In the genomic region with DNA sequence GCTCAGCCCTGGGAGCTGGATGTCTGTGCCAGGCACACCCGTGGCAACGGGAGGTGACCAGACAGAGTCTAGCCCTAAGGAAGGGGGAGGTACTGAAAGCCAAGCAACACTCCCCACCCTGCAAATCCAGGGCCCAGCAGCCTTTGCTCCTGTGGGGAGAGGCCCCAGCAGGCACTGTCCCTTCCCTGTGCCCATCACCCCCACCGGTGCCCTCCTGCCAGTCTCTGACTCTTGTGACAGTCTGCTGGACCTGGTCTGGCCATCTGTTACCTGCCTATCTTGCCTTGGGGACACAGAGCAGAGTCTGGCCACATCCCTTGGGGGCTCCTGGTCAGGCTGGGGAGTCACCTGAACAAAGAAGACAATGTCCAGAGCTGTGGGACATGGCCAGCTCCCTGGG, we compare ENCODE assay signal across 5 cellular contexts.
DNase-seq lines count a peak whose midpoint lies in the region; ATAC-seq and TF ChIP-seq lines count a peak whose summit lies in the region.
"Not testable (repeated sequence)": the region's sequence is repeated elsewhere in the genome, so short reads cannot be mapped to it uniquely, and the experiment has no call there.

No MANE protein-coding gene starts in this region.

- in situ Hi-C loops in gastrocnemius medialis (cut with MboI; ENCODE audit: low sequenced_read_pairs in 4 of 4) = not testable (repeated sequence)

- WGBS in psoas muscle, 3 donors = no CpG with 5 or more reads among the region's 3 CpGs

- intact Hi-C loops in Right ventricle myocardium inferior (cut with DNase I); Right ventricle myocardium superior (cut with DNase I); left ventricle myocardium superior (cut with micrococcal nuclease); psoas muscle (cut with DNase I); gastrocnemius medialis (cut with DNase I; ENCODE audit: low total_unique reads): not testable (repeated sequence)

- TF ChIP-seq POLR2A in gastrocnemius medialis (IDR thresholded peaks at IDR 0.05) = not testable (repeated sequence)

- not testable (repeated sequence) for H3K4me3 ChIP-seq in psoas muscle, gastrocnemius medialis

- peak; percentile 1 for ATAC-seq in Right ventricle myocardium inferior
- ATAC-seq in Right ventricle myocardium superior (ENCODE audit: poor library complexity) = peak; percentile 11
- ATAC-seq in left ventricle myocardium superior = peak; percentile 13
- ATAC-seq in psoas muscle = peak; percentile 48 to 68 (median 56)
- ATAC-seq in gastrocnemius medialis = peak; percentile 51 to 55

- not testable (repeated sequence) for TF ChIP-seq CTCF in psoas muscle (IDR thresholded peaks at IDR 0.05); gastrocnemius medialis (IDR thresholded peaks at IDR 0.05 in 4 of 5, conservative IDR thresholded peaks at IDR 0.05 in 1 of 5)

- not testable (repeated sequence) for DNase-seq in Right ventricle myocardium inferior (ENCODE audit: missing footprints); Right ventricle myocardium superior; left ventricle myocardium superior; psoas muscle; gastrocnemius medialis

- not testable (repeated sequence) for H3K9me3 ChIP-seq in psoas muscle, gastrocnemius medialis

- H3K36me3 ChIP-seq in psoas muscle (ENCODE audit: insufficient read depth in 1 of 2, low read depth in 1 of 2); gastrocnemius medialis: not testable (repeated sequence)

- H3K27ac ChIP-seq in psoas muscle, gastrocnemius medialis: not testable (repeated sequence)

- not testable (repeated sequence) for H3K4me1 ChIP-seq in psoas muscle, gastrocnemius medialis

- H3K27me3 ChIP-seq in psoas muscle (ENCODE audit: insufficient read depth in 3 of 3, low read length in 2 of 3); gastrocnemius medialis: not testable (repeated sequence)

Comparison
In these comparisons a context has a peak if more than half of its experiments do, and no peak if none do; other contexts are left out.
1. ATAC-seq: peak in every context shown above with its lines; median percentile 56 in psoas muscle; 53 in gastrocnemius medialis; 13 in left ventricle myocardium superior; 11 in Right ventricle myocardium superior; 1 in Right ventricle myocardium inferior.